Comparison of ENCODE assay signal across 1 cellular context in the genomic region with DNA sequence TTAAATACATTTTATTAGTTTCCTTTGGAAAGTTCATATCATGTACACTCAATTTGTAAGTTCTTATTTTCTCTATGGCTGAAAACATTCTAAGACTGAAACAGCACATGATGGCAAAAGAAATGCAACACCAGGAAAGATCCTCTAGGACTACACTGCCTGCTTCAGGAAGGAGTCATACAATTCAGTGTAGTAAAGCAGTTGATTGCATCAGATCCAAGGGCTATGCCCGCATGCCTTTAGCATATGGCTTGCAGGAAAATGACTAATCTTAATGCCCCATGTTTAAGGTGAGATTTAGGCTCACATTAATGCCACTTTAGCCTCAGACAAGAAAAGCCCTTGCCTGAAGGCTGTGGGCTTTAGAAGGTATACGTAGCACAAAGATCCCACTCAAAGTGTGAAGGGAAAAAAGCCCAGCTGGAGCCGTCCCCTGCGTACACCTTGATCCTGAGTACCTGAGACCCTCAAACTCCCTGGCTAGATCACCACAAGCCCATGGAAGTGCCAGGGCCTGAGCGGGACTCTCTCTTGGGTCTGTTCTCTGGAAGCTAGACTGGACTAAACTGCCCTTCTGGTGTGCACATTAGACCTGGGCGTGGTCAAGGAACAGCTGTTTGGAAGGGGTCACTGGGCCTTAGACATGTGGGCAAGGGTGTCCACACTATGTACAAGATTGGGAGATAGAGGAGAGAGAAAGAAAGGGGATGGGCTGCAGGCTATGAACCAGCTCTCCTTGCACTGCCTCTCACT.
TF ChIP-seq lines count a peak whose summit lies in the region.

No MANE protein-coding gene starts in this region.

TF ChIP-seq in GM23338, 12 proteins besides CTCF, POLR2A, EP300 and RAD21 (continued from another document):
- TF ChIP-seq ZNF114 (CRISPR knock-in tag; IDR thresholded peaks at IDR 0.05) (no peak), JUNB (IDR thresholded peaks at IDR 0.05; ENCODE audit: unreplicated experiment) (no peak), EZH2 (IDR thresholded peaks at IDR 0.05; ENCODE audit: low read depth, unreplicated experiment) (no peak), NANOG (IDR thresholded peaks at IDR 0.05; ENCODE audit: borderline replicate concordance) (no peak)
